1 cellular context compared by ENCODE assay signal in the genomic region with DNA sequence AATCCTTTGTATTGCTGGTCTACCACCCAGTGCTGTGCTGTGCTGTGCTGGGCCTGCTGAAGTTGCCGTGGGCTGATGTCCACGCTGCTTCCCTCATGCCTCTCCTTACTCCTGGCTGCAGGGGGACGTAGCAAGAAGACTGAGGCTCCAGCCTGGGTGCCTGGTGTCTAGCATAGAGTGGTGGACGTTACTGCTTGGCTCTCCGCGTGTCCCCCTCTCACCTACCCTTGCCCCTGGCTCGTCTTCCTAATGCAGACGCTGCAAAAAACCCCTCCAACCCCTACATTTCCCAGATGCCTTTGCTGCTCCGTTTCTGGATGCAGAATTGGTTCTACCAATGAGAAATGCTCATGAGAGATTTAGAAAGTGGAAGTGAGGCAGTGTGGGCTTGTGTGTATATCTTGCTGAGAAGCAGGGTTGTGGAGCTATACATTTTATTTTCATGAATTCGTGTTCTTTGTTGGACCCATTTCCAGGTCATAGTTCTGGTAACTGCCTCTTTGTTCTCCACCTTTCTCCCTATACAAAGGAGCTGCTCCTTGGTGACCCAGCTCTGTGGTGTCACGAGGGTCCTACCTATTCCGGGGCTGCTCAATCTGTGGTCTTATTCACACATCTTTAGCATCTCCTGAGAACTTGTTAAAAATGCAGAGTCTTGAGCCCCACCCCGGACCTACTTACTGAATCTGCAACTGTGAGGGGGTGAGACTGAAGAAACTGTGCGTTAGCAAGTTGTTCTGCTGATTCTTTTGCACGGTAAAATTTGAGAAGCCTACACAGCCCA.
TF ChIP-seq lines count a peak whose summit lies in the region.

No MANE protein-coding gene starts in this region.

TF ChIP-seq in H1, 55 proteins besides CTCF, POLR2A, EP300 and RAD21:
- TF ChIP-seq CEBPB (IDR thresholded peaks at IDR 0.05; ENCODE audit: low read depth, low read length) (no peak), RFX5 (IDR thresholded peaks at IDR 0.05; ENCODE audit: borderline replicate concordance, low read depth, low read length) (no peak), SRF (IDR thresholded peaks at IDR 0.05; ENCODE audit: low read depth, low read length) (no peak), YY1 (IDR thresholded peaks at IDR 0.05; ENCODE audit: low read depth, low read length) (no peak), RNF2 (IDR thresholded peaks at IDR 0.05; ENCODE audit: borderline replicate concordance, low read depth, low read length, missing control alignments, poor library complexity, severe bottlenecking) (no peak), SIX5 (IDR thresholded peaks at IDR 0.05; ENCODE audit: low read depth, low read length) (no peak), POLR2AphosphoS5 (IDR thresholded peaks at IDR 0.05; ENCODE audit: low read depth, low read length) (no peak), RBBP5 (IDR thresholded peaks at IDR 0.05; ENCODE audit: borderline replicate concordance, low read depth, low read length) (no peak), BACH1 (IDR thresholded peaks at IDR 0.05; ENCODE audit: low read length) (no peak), NANOG (IDR thresholded peaks at IDR 0.05; ENCODE audit: insufficient read depth, low read depth, low read length, poor library complexity, severe bottlenecking) (no peak), HDAC6 (IDR thresholded peaks at IDR 0.05; ENCODE audit: low read depth, low read length) (no peak), E2F6 (IDR thresholded peaks at IDR 0.05) (no peak)
- TF ChIP-seq, protein P1, sequence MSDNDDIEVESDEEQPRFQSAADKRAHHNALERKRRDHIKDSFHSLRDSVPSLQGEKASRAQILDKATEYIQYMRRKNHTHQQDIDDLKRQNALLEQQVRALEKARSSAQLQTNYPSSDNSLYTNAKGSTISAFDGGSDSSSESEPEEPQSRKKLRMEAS (IDR thresholded peaks at IDR 0.05): no peak
